Comparison of ENCODE assay signal across 9 cellular contexts in the genomic region with DNA sequence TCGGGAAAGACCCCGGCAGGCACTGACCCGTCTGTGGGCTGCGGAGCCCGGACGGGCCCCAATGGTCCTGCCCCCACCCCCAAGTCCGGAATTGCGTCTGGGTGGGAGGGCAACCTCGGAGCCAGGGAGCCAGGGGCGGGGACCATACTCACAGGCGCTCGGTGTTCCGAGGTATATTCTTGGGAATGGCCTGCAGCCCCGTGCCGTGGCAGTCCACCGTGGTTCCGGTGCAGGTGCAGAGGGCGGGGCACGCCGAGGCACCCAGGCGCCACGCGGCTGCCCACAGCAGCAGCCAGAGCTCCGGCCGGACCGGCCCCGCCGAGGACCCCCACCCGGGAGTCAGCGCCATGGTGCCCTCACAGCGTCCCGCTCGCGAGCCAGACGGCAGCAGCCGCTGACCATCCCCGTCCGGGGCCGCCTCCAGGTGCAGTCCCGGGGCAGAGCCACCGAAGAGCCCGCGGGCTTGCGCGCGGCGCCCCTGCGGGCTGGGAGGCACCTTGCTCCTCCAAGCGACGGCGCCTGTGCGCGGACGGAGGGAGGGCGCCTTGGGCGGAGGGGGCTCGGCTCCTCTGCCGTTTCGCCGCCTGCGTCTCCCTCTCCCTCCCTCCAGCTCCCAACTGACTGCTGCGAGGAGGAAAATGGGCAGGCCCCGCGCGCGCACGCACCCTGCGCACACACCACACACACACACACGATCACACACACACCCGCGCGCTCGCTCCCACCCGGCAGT. TPM values are rescaled to one million over a fixed set of nuclear protein-coding genes. Genes with fewer than 3 reads are reported as not detected.
DNase-seq lines count a peak whose midpoint lies in the region; TF ChIP-seq lines count a peak whose summit lies in the region.
"Had no signal": no experiment of that assay in that cellular context is flagged by ENCODE, and none has a peak within 500 bp of the region (broad histone marks: within the 10 kb centered on the region; RNA-seq: fewer than 3 reads in every experiment).

Gene SLIT1, minus strand, starts transcription at position 634 of the 733 bp plus-strand sequence. Its CDS starts 285 bp downstream, at position 349.

- H3K27ac ChIP-seq in OCI-LY1 (ENCODE audit: low read depth, low read length, poor library complexity, severe bottlenecking) (peak within 1 kb of the TSS; percentile 69), left ventricle myocardium inferior (replicated peaks) (no peak within 1 kb of the TSS), spleen (no peak within 1 kb of the TSS)
- H3K27ac ChIP-seq: 22Rv1 had no signal

- H3K9ac ChIP-seq in OCI-LY1 (ENCODE audit: low read length) = peak within 1 kb of the TSS; percentile 69; the same call in 1 of the 2 replicates

- H3K9me3 ChIP-seq in OCI-LY1 (ENCODE audit: low read length) (no peaks in the 10 kb centered on the region), left ventricle myocardium inferior (replicated peaks) (no peaks in the 10 kb centered on the region), spleen (no peaks in the 10 kb centered on the region)

- H3K4me1 ChIP-seq in OCI-LY1 (ENCODE audit: insufficient read depth, low read length, severe bottlenecking) = peaks cover 36% of the 10 kb centered on the region
- peaks cover 9% of the 10 kb centered on the region for H3K4me1 ChIP-seq in left ventricle myocardium inferior
- peaks cover 6 to 17% (median 12%) of the 10 kb centered on the region in 6 donors for H3K4me1 ChIP-seq in spleen

- 1 to 3% (median 2%) methylated on average over 18 to 74 of the region's 74 CpGs for WGBS in spleen, 5 donors

- H3K36me3 ChIP-seq in OCI-LY1 (ENCODE audit: insufficient read depth, low read length) (no peaks in the 10 kb centered on the region), left ventricle myocardium inferior (no peaks in the 10 kb centered on the region), spleen (no peaks in the 10 kb centered on the region)

- 0 out of 2 replicates have a peak, but pooled peaks cover 5% of the 10 kb centered on the region for H3K79me2 ChIP-seq in OCI-LY1 (ENCODE audit: insufficient read depth, low read length)

- H3K27me3 ChIP-seq in OCI-LY1 (ENCODE audit: insufficient read depth, low read length) = no peaks in the 10 kb centered on the region
- H3K27me3 ChIP-seq in left ventricle myocardium inferior (ENCODE audit: low read depth) = peaks cover 97% of the 10 kb centered on the region
- H3K27me3 ChIP-seq in spleen (replicated peaks in 1 of 7) = peaks cover 0 to 79% (median 34%) of the 10 kb centered on the region in 7 donors

- peak within 1 kb of the TSS; percentile 57 for H3K4me2 ChIP-seq in OCI-LY1 (ENCODE audit: low read length)

- H3K4me3 ChIP-seq in OCI-LY1 (ENCODE audit: low read depth, low read length, poor library complexity, severe bottlenecking) = peak within 1 kb of the TSS; percentile 64
- peak within 1 kb of the TSS; percentile 50 for H3K4me3 ChIP-seq in left ventricle myocardium inferior
- peak within 1 kb of the TSS in 6 of 8 donors; percentile 5 to 59 (median 18) for H3K4me3 ChIP-seq in spleen
- no peak within 1 kb of the TSS for H3K4me3 ChIP-seq in foreskin fibroblast (ENCODE audit: low read depth in 1 of 2, low read length in 2 of 2)

- no peak for TF ChIP-seq POLR2A in spleen (IDR thresholded peaks at IDR 0.05)

- DNase-seq in DMS 273 (lab: John Stamatoyannopoulos, UW; ENCODE audit: unreplicated experiment) = peak; percentile 66
- DNase-seq in DMS 273 treated with DMSO at 0.1 percent for 48 hours (lab: John Stamatoyannopoulos, UW) = no peak
- no peak for DNase-seq in left ventricle myocardium inferior
- peak; percentile 72 for DNase-seq in spleen
- no peak for DNase-seq in ureter (ENCODE audit: low spot score)
- DNase-seq in EL = no peak
- no peak for DNase-seq in foreskin fibroblast

- intact Hi-C loops in left ventricle myocardium inferior (cut with micrococcal nuclease) = no loop called here
- intact Hi-C loops in spleen (cut with DNase I; ENCODE audit: low total_unique reads) = no loop called here

- H2AFZ ChIP-seq in OCI-LY1 (ENCODE audit: low read length) = no peak within 1 kb of the TSS

- no peaks in the 10 kb centered on the region for H4K20me1 ChIP-seq in OCI-LY1 (ENCODE audit: insufficient read depth, low read length)

- TF ChIP-seq CTCF in OCI-LY1 (IDR thresholded peaks at IDR 0.05; ENCODE audit: low read length) (no peak), left ventricle myocardium inferior (IDR thresholded peaks at IDR 0.05; ENCODE audit: borderline replicate concordance) (no peak), spleen (IDR thresholded peaks at IDR 0.05 in 8 of 11, conservative IDR thresholded peaks at IDR 0.05 in 3 of 11) (no peak), foreskin fibroblast (IDR thresholded peaks at IDR 0.05; ENCODE audit: low read depth, low read length) (no peak)

- no peaks in the 10 kb centered on the region for H3F3A ChIP-seq in OCI-LY1 (ENCODE audit: insufficient read depth, low read length)

- no peaks in the 10 kb centered on the region for H3K9me2 ChIP-seq in OCI-LY1 (ENCODE audit: low read depth, low read length)

RNA-seq across cellular contexts. Expression of gene SLIT1, which starts in this region (rescaled TPM):
- total RNA-seq in left ventricle myocardium inferior = 0.08 TPM
- total RNA-seq in spleen = under 1 TPM; 0.19 to 0.82 (median 0.64) TPM
- under 1 TPM; 0.11 to 0.52 (median 0.29) TPM for polyA plus RNA-seq in spleen
- 0.34 TPM for total RNA-seq in ureter

Comparison
In these comparisons a context has a peak if more than half of its experiments do, and no peak if none do; other contexts are left out.
1. Peak in DNase-seq and H3K4me3 ChIP-seq in spleen; RNA of the gene not detected or under 1 TPM.
2. H3K4me3 ChIP-seq: peak in OCI-LY1 (single experiment) and left ventricle myocardium inferior (single experiment); none in foreskin fibroblast (0 of 2).